23 cellular contexts compared by ENCODE assay signal in the genomic region with DNA sequence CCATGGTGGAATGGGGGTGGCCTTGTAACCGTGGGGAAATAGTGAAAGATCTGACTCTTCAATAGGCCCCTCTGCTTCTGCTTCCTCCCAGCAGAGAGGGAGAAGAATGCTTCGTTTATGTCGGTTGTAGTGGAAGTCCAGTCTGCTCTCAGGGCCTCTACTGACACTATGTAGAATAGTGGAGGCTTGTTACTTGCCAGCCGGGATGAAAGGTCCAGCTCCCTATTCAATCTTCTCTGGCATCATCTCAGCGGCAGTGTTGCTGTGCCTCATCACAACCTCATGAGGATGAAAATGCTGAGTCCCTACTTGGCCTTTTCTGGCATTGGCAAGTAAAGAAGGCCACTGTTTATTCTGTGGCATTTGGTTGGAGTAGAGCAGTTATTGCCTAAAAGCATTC.
"Had no signal": no experiment of that assay in that cellular context is flagged by ENCODE, and none has a peak within 500 bp of the region (broad histone marks: within the 10 kb centered on the region; RNA-seq: fewer than 3 reads in every experiment).

No MANE protein-coding gene starts in this region.

- H3K4me1 ChIP-seq: colonic mucosa had no signal

- H3K36me3 ChIP-seq: brain microvascular endothelial cell, colonic mucosa had no signal

- H3K27me3 Mint-ChIP-seq: activated CD4-positive, alpha-beta memory T cell treated with anti-CD3 and anti-CD28 coated beads for 36 hours; activated CD4-positive, alpha-beta T cell treated with anti-CD3 and anti-CD28 coated beads for 36 hours; activated CD4-positive, alpha-beta T cell treated with anti-CD3 and anti-CD28 coated beads, Interleukin-2, amount 10 ng/mL, durations not matched to agents 24 days and 14 days; activated naive CD8-positive, alpha-beta T cell; activated T-cell treated with anti-CD3 and anti-CD28 coated beads, Interleukin-2, amount 50 U/mL, for 24 hours; activated T-helper 17 cell treated with anti-CD3 and anti-CD28 coated beads, Interleukin-2, amount 50 U/mL, for 72 hours; central memory CD8-positive, alpha-beta T cell had no signal

- H3K27me3 ChIP-seq: brain microvascular endothelial cell, colonic mucosa had no signal

- H3K4me3 Mint-ChIP-seq: activated CD4-positive, alpha-beta memory T cell treated with anti-CD3 and anti-CD28 coated beads for 36 hours; activated CD4-positive, alpha-beta T cell treated with anti-CD3 and anti-CD28 coated beads for 36 hours; activated CD4-positive, alpha-beta T cell treated with anti-CD3 and anti-CD28 coated beads, Interleukin-2, amount 10 ng/mL, durations not matched to agents 24 days and 14 days; activated naive CD8-positive, alpha-beta T cell; activated T-cell treated with anti-CD3 and anti-CD28 coated beads, Interleukin-2, amount 50 U/mL, for 24 hours; activated T-helper 17 cell treated with anti-CD3 and anti-CD28 coated beads, Interleukin-2, amount 50 U/mL, for 72 hours; central memory CD8-positive, alpha-beta T cell had no signal

- H3K36me3 Mint-ChIP-seq: activated CD4-positive, alpha-beta memory T cell treated with anti-CD3 and anti-CD28 coated beads for 36 hours; activated naive CD8-positive, alpha-beta T cell had no signal

- H3K9me3 ChIP-seq: colonic mucosa had no signal

- ATAC-seq: activated CD4-positive, alpha-beta T cell treated with anti-CD3 and anti-CD28 coated beads for 36 hours; activated T-helper 17 cell treated with anti-CD3 and anti-CD28 coated beads, Interleukin-2, amount 50 U/mL, for 72 hours had no signal

- H3K27ac ChIP-seq: brain microvascular endothelial cell, colonic mucosa, epithelial cell of prostate had no signal

- DNase-seq: activated CD4-positive, alpha-beta memory T cell treated with anti-CD3 and anti-CD28 coated beads for 36 hours; activated CD4-positive, alpha-beta T cell treated with anti-CD3 and anti-CD28 coated beads for 36 hours; activated CD4-positive, alpha-beta T cell treated with anti-CD3 and anti-CD28 coated beads, Interleukin-2, amount 10 ng/mL, durations not matched to agents 24 days and 14 days; activated CD4-positive, CD25-positive, alpha-beta regulatory T cell; activated CD4-positive, CD25-positive, alpha-beta regulatory T cell treated with anti-CD3 and anti-CD28 coated beads, Interleukin-2, amount 50 U/mL, for 72 hours; activated CD8-positive, alpha-beta memory T cell treated with anti-CD3 and anti-CD28 coated beads, Interleukin-2, amount 50 U/mL, for 48 hours; activated effector memory CD4-positive, alpha-beta T cell treated with Interleukin-2 at 50 U/mL for 16 hours; activated gamma-delta T cell treated with Interleukin-2 at 50 U/mL for 16 hours; activated naive CD4-positive, alpha-beta T cell treated with anti-CD3 and anti-CD28 coated beads, Interleukin-2, amount 50 U/mL, for 16 hours; activated naive CD4-positive, alpha-beta T cell treated with Interleukin-2 at 50 U/mL for 16 hours; activated T-cell treated with anti-CD3 and anti-CD28 coated beads for 4 hours; activated T-cell treated with anti-CD3 and anti-CD28 coated beads, Interleukin-2, amount 50 U/mL, for 24 hours; amniotic stem cell; brain microvascular endothelial cell; colonic mucosa; effector CD8-positive, alpha-beta T cell; foreskin fibroblast; glutamatergic neuron; T-helper 2 cell had no signal

- H3K4me3 ChIP-seq: colonic mucosa had no signal

- H3K4me1 Mint-ChIP-seq: activated CD4-positive, alpha-beta T cell treated with anti-CD3 and anti-CD28 coated beads for 36 hours; activated CD4-positive, alpha-beta T cell treated with anti-CD3 and anti-CD28 coated beads, Interleukin-2, amount 10 ng/mL, durations not matched to agents 24 days and 14 days; activated T-helper 17 cell treated with anti-CD3 and anti-CD28 coated beads, Interleukin-2, amount 50 U/mL, for 72 hours; central memory CD8-positive, alpha-beta T cell had no signal

- H3K27ac Mint-ChIP-seq: activated CD4-positive, alpha-beta memory T cell treated with anti-CD3 and anti-CD28 coated beads for 36 hours; activated CD4-positive, alpha-beta T cell treated with anti-CD3 and anti-CD28 coated beads for 36 hours; activated CD4-positive, alpha-beta T cell treated with anti-CD3 and anti-CD28 coated beads, Interleukin-2, amount 10 ng/mL, durations not matched to agents 24 days and 14 days; activated naive CD8-positive, alpha-beta T cell; activated T-cell treated with anti-CD3 and anti-CD28 coated beads, Interleukin-2, amount 50 U/mL, for 24 hours; activated T-helper 17 cell treated with anti-CD3 and anti-CD28 coated beads, Interleukin-2, amount 50 U/mL, for 72 hours had no signal
